Comparison of ENCODE assay signal across 2 cellular contexts in genomic region chr12:117792877-117793424, GRCh38.
TF ChIP-seq lines count a peak whose summit lies in the region.

No MANE protein-coding gene starts in this region.

TF ChIP-seq in HepG2, 621 proteins besides CTCF, POLR2A, EP300 and RAD21:
- TF ChIP-seq TRIM22 (IDR thresholded peaks at IDR 0.05) = 0 out of 2 replicates have a peak, but pooled peaks have one; percentile 15
- no peak for TF ChIP-seq HCFC1 (IDR thresholded peaks at IDR 0.05; ENCODE audit: low read depth, low read length)

TF ChIP-seq in K562, 482 proteins besides CTCF, POLR2A, EP300 and RAD21 (continued from another document):
- TF ChIP-seq ZBTB43 (CRISPR knock-in tag; IDR thresholded peaks at IDR 0.05) (peak; percentile 92), NFYB (IDR thresholded peaks at IDR 0.05; ENCODE audit: extremely low read depth, insufficient read length) (no peak), ZNF764 (CRISPR knock-in tag; IDR thresholded peaks at IDR 0.05; ENCODE audit: low read depth) (no peak)
TF ChIP-seq in K562: peak in this region for 1.
